ENCODE assay signal across 10 cellular contexts in genomic region chr3:10188798-10189556, GRCh38. TPM values are rescaled to one million over a fixed set of nuclear protein-coding genes. Genes with fewer than 3 reads are reported as not detected.
A peak's percentile ranks its signal among the peaks of the same experiment; 100 is the strongest.
DNase-seq lines count a peak whose midpoint lies in the region; ATAC-seq and TF ChIP-seq lines count a peak whose summit lies in the region.
"Had no signal": no experiment of that assay in that cellular context is flagged by ENCODE, and none has a peak within 500 bp of the region (broad histone marks: within the 10 kb centered on the region; RNA-seq: fewer than 3 reads in every experiment).

No MANE protein-coding gene starts in this region.

- CTCF ChIA-PET in Panc1 (lab: Charles Lee) = interaction anchor here (0.5 kb wide), 1 partner anchor 206 kb away, joined by 3 read pairs; no protein-coding TSS in a partner anchor

- ATAC-seq in Panc1 (no peak), GM21723 (IDR thresholded peaks at IDR 0.05; ENCODE audit: unreplicated experiment) (no peak), HG03460 (IDR thresholded peaks at IDR 0.05; ENCODE audit: unreplicated experiment) (no peak), GM18868 (IDR thresholded peaks at IDR 0.05; ENCODE audit: unreplicated experiment) (no peak)

- H3K4me1 ChIP-seq in Panc1 (ENCODE audit: control insufficient read depth, insufficient read depth, low read length) = peaks cover 61% of the 10 kb centered on the region
- H3K4me1 ChIP-seq in rectal smooth muscle tissue (ENCODE audit: control insufficient read depth, insufficient read depth, low read length) = peaks cover 46% of the 10 kb centered on the region

- peaks cover 4 to 13% of the 10 kb centered on the region in 2 donors for H3K36me3 Mint-ChIP-seq in CD14-positive monocyte

- POLR2A ChIA-PET in Panc1 (lab: Charles Lee) = interaction anchor here (0.6 kb wide), 1 partner anchor 205 kb away, joined by 3 read pairs; no protein-coding TSS in a partner anchor

- peaks cover 82% of the 10 kb centered on the region for H3K4me1 Mint-ChIP-seq in CD14-positive monocyte

- DNase-seq in CD14-positive monocyte (ENCODE audit: low spot score) (no peak), Panc1 (ENCODE audit: low read depth, low spot score) (no peak), dorsolateral prefrontal cortex (no peak), NCI-H2081 (lab: John Stamatoyannopoulos, UW) (no peak)
- DNase-seq: DND-41 had no signal

- TF ChIP-seq CTCF in CD14-positive monocyte (IDR thresholded peaks at IDR 0.05) (no peak), Panc1 (IDR thresholded peaks at IDR 0.05) (no peak), dorsolateral prefrontal cortex (IDR thresholded peaks at IDR 0.05 in 54 of 56, conservative IDR thresholded peaks at IDR 0.05 in 2 of 56; ENCODE audit: low read depth in 1 of 56, partially characterized antibody in 56 of 56) (no peak)

- H3K4me3 ChIP-seq in Panc1 (ENCODE audit: low read depth in 2 of 2, low read length in 2 of 2) = no peak overlapping the region
- H3K4me3 ChIP-seq in dorsolateral prefrontal cortex = peak overlapping the region in 18 of 59 donors; percentile 4 to 50 (median 21)
- H3K4me3 ChIP-seq in rectal smooth muscle tissue (ENCODE audit: low read length) = no peak overlapping the region
- H3K4me3 ChIP-seq: SK-N-MC had no signal

- in situ Hi-C loops in Panc1 (cut with HindIII; ENCODE audit: low pct_unique_long_range_greater_than_20kb, low sequenced_read_pairs) = no loop called here

- peaks cover 0 to 3% (median 0%) of the 10 kb centered on the region in 3 donors for H3K27me3 Mint-ChIP-seq in CD14-positive monocyte (ENCODE audit: low read depth in 3 of 3)

- H3K9me3 Mint-ChIP-seq in CD14-positive monocyte = peaks cover 0 to 1% (median 0%) of the 10 kb centered on the region in 7 donors

- H3K36me3 ChIP-seq in Panc1 (ENCODE audit: control insufficient read depth, insufficient read depth, low read length) (peaks cover 2% of the 10 kb centered on the region; the same call in 1 of the 2 replicates), rectal smooth muscle tissue (ENCODE audit: control insufficient read depth, insufficient read depth, low read length) (no peaks in the 10 kb centered on the region)

- peak overlapping the region; percentile 13 to 26 for H3K4me3 Mint-ChIP-seq in CD14-positive monocyte

- H3K27ac ChIP-seq in Panc1 (ENCODE audit: low read length) = peak overlapping the region; percentile 89
- peak overlapping the region; percentile 79 to 100 (median 98) for H3K27ac ChIP-seq in dorsolateral prefrontal cortex
- H3K27ac ChIP-seq in rectal smooth muscle tissue (ENCODE audit: low read depth, low read length) = peak overlapping the region; percentile 21
- H3K27ac ChIP-seq: SK-N-MC had no signal

- H3K9me3 ChIP-seq in Panc1 (ENCODE audit: control insufficient read depth, insufficient read depth, low read depth, low read length) = no peaks in the 10 kb centered on the region

- intact Hi-C loops in CD14-positive monocyte (cut with micrococcal nuclease) (loop anchor here in 1 of 2 donors (2.0 kb wide), 1 partner anchor 14 kb away; no protein-coding TSS in a partner anchor), Panc1 (cut with micrococcal nuclease; ENCODE audit: unreplicated experiment) (no loop called here), dorsolateral prefrontal cortex (cut with DNase I) (loop anchor here in 1 of 2 donors (5.0 kb wide), 1 partner anchor 33 kb away; no protein-coding TSS in a partner anchor)

- peak overlapping the region; percentile 91 to 98 (median 95) for H3K27ac Mint-ChIP-seq in CD14-positive monocyte

- no TSS peak for BruUV-seq in Panc1 (replicated peaks; lab: Mats Ljungman, UMichigan)

- H3K27me3 ChIP-seq in Panc1 (ENCODE audit: control insufficient read depth, insufficient read depth, low read length) (no peaks in the 10 kb centered on the region), dorsolateral prefrontal cortex (no peaks in the 10 kb centered on the region), rectal smooth muscle tissue (ENCODE audit: control insufficient read depth, insufficient read depth, low read length) (no peaks in the 10 kb centered on the region)

- no peak overlapping the region for H3K9ac ChIP-seq in rectal smooth muscle tissue (ENCODE audit: low read length)

RNA-seq across cellular contexts. Expression of gene IRAK2, which starts 24.3 kb away (rescaled TPM):
- 1 to 10 TPM in 1 of 2 donors, under 1 TPM in 1; 0.78 to 1.5 TPM for polyA plus RNA-seq in CD14-positive monocyte
- total RNA-seq in Panc1 (2021; ENCODE audit: unreplicated experiment) (25.1 TPM), dorsolateral prefrontal cortex (10 to 100 TPM in 9 of 120 experiments, 1 to 10 TPM in 111; 3.6 to 16.8 (median 6.7) TPM)
- polyA plus RNA-seq in Panc1 (2012; ENCODE audit: insufficient read length) = 15.8 TPM

RNA-seq across cellular contexts. Expression of gene VHL, which starts 47.4 kb away (rescaled TPM):
- polyA plus RNA-seq in CD14-positive monocyte = 10 to 100 TPM in 1 of 2 donors, 1 to 10 TPM in 1; 9.6 to 15.3 TPM
- total RNA-seq in Panc1 (2021; ENCODE audit: unreplicated experiment) (47.1 TPM), dorsolateral prefrontal cortex (10 to 100 TPM; 33.7 to 54.9 (median 42.9) TPM)
- polyA plus RNA-seq in Panc1 (2012; ENCODE audit: insufficient read length) = 28.1 TPM

RNA-seq across cellular contexts. Expression of gene TATDN2, which starts 59.3 kb away (rescaled TPM):
- polyA plus RNA-seq in CD14-positive monocyte = 1 to 10 TPM; 6.0 TPM
- total RNA-seq in Panc1 (2021; ENCODE audit: unreplicated experiment) (30.4 TPM), dorsolateral prefrontal cortex (10 to 100 TPM; 28.5 to 54.1 (median 41.6) TPM)
- 19.4 TPM for polyA plus RNA-seq in Panc1 (2012; ENCODE audit: insufficient read length)

Comparison
In these comparisons a context has a peak if more than half of its experiments do, and no peak if none do; other contexts are left out.
1. H3K27ac ChIP-seq: peak in every context shown above with its lines; median percentile 98 in dorsolateral prefrontal cortex; 89 in Panc1; 21 in rectal smooth muscle tissue.